Comparison of ENCODE assay signal across 10 cellular contexts in genomic region chr2:104851236-104852160, GRCh38. TPM values are rescaled to one million over a fixed set of nuclear protein-coding genes. Genes with fewer than 3 reads are reported as not detected.
A peak's percentile ranks its signal among the peaks of the same experiment; 100 is the strongest.
DNase-seq lines count a peak whose midpoint lies in the region; ATAC-seq and TF ChIP-seq lines count a peak whose summit lies in the region.
"Had no signal": no experiment of that assay in that cellular context is flagged by ENCODE, and none has a peak within 500 bp of the region (broad histone marks: within the 10 kb centered on the region; RNA-seq: fewer than 3 reads in every experiment).

No MANE protein-coding gene starts in this region.

- H3K36me3 Mint-ChIP-seq in CD4-positive, CD25-positive, alpha-beta regulatory T cell, result no peaks in the 10 kb centered on the region
- H3K36me3 Mint-ChIP-seq in natural killer cell, result peaks cover 16% of the 10 kb centered on the region

- TF ChIP-seq CTCF in natural killer cell (IDR thresholded peaks at IDR 0.05) (no peak), GM20000 (IDR thresholded peaks at IDR 0.05; ENCODE audit: extremely low read depth, missing control alignments) (no peak)

- DNase-seq in CD4-positive, CD25-positive, alpha-beta regulatory T cell, result no peak
- DNase-seq in KBM-7, result peak; percentile 30
- DNase-seq in caudate nucleus (lab: John Stamatoyannopoulos, UW), result peak in 10 of 61 donors; percentile 26 to 74 (median 54)
- no peak for DNase-seq in natural killer cell
- DNase-seq in GM20000 (ENCODE audit: low spot score), result no peak
- no peak for DNase-seq in D341Med (ENCODE audit: low spot score)
- DNase-seq in HuH-7 (ENCODE audit: low spot score), result no peak
- no peak for DNase-seq in NK-92 treated with Interleukin-12 subunit alpha and Interleukin-12 subunit beta, amount 100 ng/mL, for 24 hours (lab: John Stamatoyannopoulos, UW)

- no peaks in the 10 kb centered on the region for H3K36me3 ChIP-seq in CD4-positive, CD25-positive, alpha-beta regulatory T cell (ENCODE audit: control insufficient read depth, insufficient read depth, low read length)

- peaks cover 0 to 10% (median 0%) of the 10 kb centered on the region in 7 donors for H3K9me3 Mint-ChIP-seq in CD4-positive, CD25-positive, alpha-beta regulatory T cell
- H3K9me3 Mint-ChIP-seq in natural killer cell, result no peaks in the 10 kb centered on the region

- no peaks in the 10 kb centered on the region for H3K9me3 ChIP-seq in CD4-positive, CD25-positive, alpha-beta regulatory T cell (ENCODE audit: control insufficient read depth in 2 of 2, low read length in 2 of 2)

- H3K27ac Mint-ChIP-seq in CD4-positive, CD25-positive, alpha-beta regulatory T cell, result no peak overlapping the region
- no peak overlapping the region for H3K27ac Mint-ChIP-seq in natural killer cell

- H3K27me3 ChIP-seq in CD4-positive, CD25-positive, alpha-beta regulatory T cell (ENCODE audit: control insufficient read depth, insufficient read depth, low read length), result peaks cover 44% of the 10 kb centered on the region

- peaks cover 85% of the 10 kb centered on the region for H3K27me3 Mint-ChIP-seq in CD4-positive, CD25-positive, alpha-beta regulatory T cell
- H3K27me3 Mint-ChIP-seq in natural killer cell (ENCODE audit: low read depth in 2 of 2), result peaks cover 68 to 76% of the 10 kb centered on the region in 2 donors

- intact Hi-C loops in natural killer cell (cut with micrococcal nuclease), result loop anchor here (10.0 kb wide), 1 partner anchor 223 kb away; no protein-coding TSS in a partner anchor

- ATAC-seq in CD4-positive, CD25-positive, alpha-beta regulatory T cell (ENCODE audit: low read depth in 2 of 2), result no peak
- no peak for ATAC-seq in natural killer cell

- peaks cover 22% of the 10 kb centered on the region for H3K4me1 ChIP-seq in CD4-positive, CD25-positive, alpha-beta regulatory T cell (ENCODE audit: control insufficient read depth, insufficient read depth, low read length, poor library complexity, severe bottlenecking)

- no peak overlapping the region for H3K27ac ChIP-seq in CD4-positive, CD25-positive, alpha-beta regulatory T cell (ENCODE audit: insufficient read depth, low read length, poor library complexity, severe bottlenecking)
- peak overlapping the region; percentile 98 for H3K27ac ChIP-seq in caudate nucleus (ENCODE audit: low read depth, low read length)

- peaks cover 0 to 38% (median 20%) of the 10 kb centered on the region in 4 donors for H3K4me1 Mint-ChIP-seq in CD4-positive, CD25-positive, alpha-beta regulatory T cell
- H3K4me1 Mint-ChIP-seq in natural killer cell, result peaks cover 40 to 43% of the 10 kb centered on the region in 2 donors

- in situ Hi-C loops in KBM-7 (cut with MboI; ENCODE audit: low pct_unique_long_range_greater_than_20kb, low sequenced_read_pairs), result loop anchor here (25.0 kb wide), 1 partner anchor 214 kb away; no protein-coding TSS in a partner anchor

- no peak overlapping the region for H3K4me3 ChIP-seq in CD4-positive, CD25-positive, alpha-beta regulatory T cell (ENCODE audit: low read depth, low read length)

- peak overlapping the region in 3 of 4 donors; percentile 85 to 90 (median 89) for H3K4me3 Mint-ChIP-seq in CD4-positive, CD25-positive, alpha-beta regulatory T cell
- H3K4me3 Mint-ChIP-seq in natural killer cell, result peak overlapping the region; percentile 86

RNA-seq across cellular contexts. Expression of gene POU3F3, which starts 2.4 kb away (rescaled TPM):
- not detected for total RNA-seq in CD4-positive, CD25-positive, alpha-beta regulatory T cell
- polyA plus RNA-seq in CD4-positive, CD25-positive, alpha-beta regulatory T cell, result not detected
- total RNA-seq in natural killer cell, result not detected
- total RNA-seq: dermis microvascular lymphatic vessel endothelial cell, lung microvascular endothelial cell had no signal
